In genomic region chr3:187210555-187211327, GRCh38 we compare ENCODE assay signal across 7 cellular contexts. TPM values are rescaled to one million over a fixed set of nuclear protein-coding genes. Genes with fewer than 3 reads are reported as not detected.
DNase-seq lines count a peak whose midpoint lies in the region; ATAC-seq and TF ChIP-seq lines count a peak whose summit lies in the region.

No MANE protein-coding gene starts in this region.

- H3K27ac ChIP-seq in HUES64 (ENCODE audit: low read depth, low read length), result peak overlapping the region; percentile 11; the same call in 1 of the 2 replicates
- peak overlapping the region in 3 of 10 donors; percentile 42 to 79 (median 53) for H3K27ac ChIP-seq in heart right ventricle
- no peak overlapping the region for H3K27ac ChIP-seq in upper lobe of right lung

- H3K9me3 ChIP-seq in HUES64 (ENCODE audit: insufficient read depth, low read depth, low read length) (peaks cover 15% of the 10 kb centered on the region), heart right ventricle (no peaks in the 10 kb centered on the region), upper lobe of right lung (no peaks in the 10 kb centered on the region)

- WGBS in HUES64, result 64% methylated on average over 4 of the region's 5 CpGs
- 51 to 53% methylated on average over 5 of the region's 5 CpGs for WGBS in heart right ventricle, 2 donors

- ATAC-seq in GM19463 (IDR thresholded peaks at IDR 0.05; ENCODE audit: unreplicated experiment) (peak; percentile 94), heart right ventricle (peak in 7 of 8 donors; percentile 9 to 47 (median 37)), upper lobe of right lung (peak; percentile 43), GM21576 (IDR thresholded peaks at IDR 0.05; ENCODE audit: unreplicated experiment) (no peak)

- H3K27me3 ChIP-seq in HUES64 (ENCODE audit: insufficient read depth, low read length), result no peaks in the 10 kb centered on the region
- no peaks in the 10 kb centered on the region for H3K27me3 ChIP-seq in heart right ventricle
- no peaks in the 10 kb centered on the region for H3K27me3 ChIP-seq in upper lobe of right lung

- DNase-seq in heart right ventricle (peak in 1 of 2 donors; percentile 18), upper lobe of right lung (no peak), DMS 273 (lab: John Stamatoyannopoulos, UW; ENCODE audit: unreplicated experiment) (no peak), activated gamma-delta T cell (lab: John Stamatoyannopoulos, UW) (no peak)

- no peaks in the 10 kb centered on the region for H3K36me3 ChIP-seq in HUES64 (ENCODE audit: insufficient read depth, low read length)
- no peaks in the 10 kb centered on the region for H3K36me3 ChIP-seq in heart right ventricle
- no peaks in the 10 kb centered on the region for H3K36me3 ChIP-seq in upper lobe of right lung

- H3K4me3 ChIP-seq in HUES64 (ENCODE audit: low read length) (no peak overlapping the region), heart right ventricle (no peak overlapping the region), upper lobe of right lung (no peak overlapping the region)

- intact Hi-C loops in heart right ventricle (cut with DNase I) (loop anchor here in 1 of 10 donors (10.0 kb wide), 1 partner anchor 504 kb away; no protein-coding TSS in a partner anchor), upper lobe of right lung (cut with DNase I) (no loop called here)

- no peak for TF ChIP-seq CTCF in heart right ventricle (IDR thresholded peaks at IDR 0.05)
- no peak for TF ChIP-seq CTCF in upper lobe of right lung (IDR thresholded peaks at IDR 0.05)

- H3K4me1 ChIP-seq in HUES64 (ENCODE audit: insufficient read depth, low read length) (peaks cover 21% of the 10 kb centered on the region), heart right ventricle (peaks cover 5 to 45% (median 27%) of the 10 kb centered on the region in 9 donors), upper lobe of right lung (peaks cover 5% of the 10 kb centered on the region)

- no peak overlapping the region for H3K9ac ChIP-seq in HUES64 (ENCODE audit: low read depth, low read length)

RNA-seq across cellular contexts. Expression of gene RTP1, which starts 13.5 kb away (rescaled TPM):
- polyA plus RNA-seq in HUES64 (2013, experiment 1 of 2), result 3.5 TPM
- polyA plus RNA-seq in HUES64 (2013, experiment 2 of 2), result 2.3 TPM
- total RNA-seq in heart right ventricle (under 1 TPM in 1 of 10 donors, not detected in 9; 0.11 TPM), upper lobe of right lung (not detected)
- not detected for polyA plus RNA-seq in heart right ventricle
